In genomic region chr1:152451254-152451653, GRCh38 we compare ENCODE assay signal across 17 cellular contexts. TPM values are rescaled to one million over a fixed set of nuclear protein-coding genes. Genes with fewer than 3 reads are reported as not detected.
DNase-seq lines count a peak whose midpoint lies in the region; ATAC-seq and TF ChIP-seq lines count a peak whose summit lies in the region.
"Had no signal": no experiment of that assay in that cellular context is flagged by ENCODE, and none has a peak within 500 bp of the region (broad histone marks: within the 10 kb centered on the region; RNA-seq: fewer than 3 reads in every experiment).

No MANE protein-coding gene starts in this region.

- H3K27ac Mint-ChIP-seq in endodermal cell = no peak overlapping the region
- H3K27ac Mint-ChIP-seq: activated T-helper 2 cell treated with anti-CD3 and anti-CD28 coated beads, Interferon-gamma antibody, Interleukin-2, Interleukin-4, amounts not matched to agents 10 μg/mL and 5 μg/mL and 100 μg/mL, durations not matched to agents 14 hours and 24 hours and 36 hours; IgD-negative memory B cell; naive thymus-derived CD4-positive, alpha-beta T cell had no signal

- H3K27me3 Mint-ChIP-seq in endodermal cell (ENCODE audit: insufficient read depth) = no peaks in the 10 kb centered on the region

- H3K79me2 ChIP-seq in KMS-11 (ENCODE audit: insufficient read depth, low read depth) (no peaks in the 10 kb centered on the region), osteoblast (ENCODE audit: insufficient read depth, low read length) (no peaks in the 10 kb centered on the region)

- H3K4me1 Mint-ChIP-seq in endodermal cell = no peaks in the 10 kb centered on the region
- H3K4me1 Mint-ChIP-seq: IgD-negative memory B cell; naive thymus-derived CD4-positive, alpha-beta T cell had no signal

- H3K4me1 ChIP-seq in KMS-11 (ENCODE audit: low read depth, poor library complexity, severe bottlenecking) = peaks cover 67% of the 10 kb centered on the region
- H3K4me1 ChIP-seq in endodermal cell (ENCODE audit: control insufficient read depth, insufficient read depth, low read length) = no peaks in the 10 kb centered on the region
- no peaks in the 10 kb centered on the region for H3K4me1 ChIP-seq in osteoblast (ENCODE audit: insufficient read depth, low read length)
- H3K4me1 ChIP-seq: ascending aorta, Caco-2 had no signal

- H3K4me3 ChIP-seq in KMS-11 (IDR thresholded peaks at IDR 0.05; ENCODE audit: insufficient read depth, low read depth, low read length) = no peak overlapping the region
- H3K4me3 ChIP-seq in endodermal cell (ENCODE audit: low read length) = no peak overlapping the region
- H3K4me3 ChIP-seq in osteoblast (ENCODE audit: insufficient read depth, low read length) = no peak overlapping the region
- H3K4me3 ChIP-seq: ascending aorta, lung, SK-N-MC had no signal

- H3K36me3 ChIP-seq in KMS-11 (ENCODE audit: insufficient read depth) (no peaks in the 10 kb centered on the region), endodermal cell (ENCODE audit: control insufficient read depth, insufficient read depth, low read length) (no peaks in the 10 kb centered on the region), osteoblast (ENCODE audit: insufficient read depth, low read length) (no peaks in the 10 kb centered on the region)
- H3K36me3 ChIP-seq: ascending aorta had no signal

- peak overlapping the region; percentile 4; the same call in 1 of the 2 replicates for H2AFZ ChIP-seq in KMS-11 (ENCODE audit: low read depth)
- H2AFZ ChIP-seq in osteoblast (ENCODE audit: low read length) = no peak overlapping the region

- H3K4me2 ChIP-seq in KMS-11 (peak overlapping the region; percentile 64), osteoblast (ENCODE audit: insufficient read depth, low read length) (no peak overlapping the region)

- H3K9me3 Mint-ChIP-seq in endodermal cell = peaks cover 46% of the 10 kb centered on the region
- H3K9me3 Mint-ChIP-seq: activated T-helper 2 cell treated with anti-CD3 and anti-CD28 coated beads, Interferon-gamma antibody, Interleukin-2, Interleukin-4, amounts not matched to agents 10 μg/mL and 5 μg/mL and 100 μg/mL, durations not matched to agents 14 hours and 24 hours and 36 hours; IgD-negative memory B cell had no signal

- 60 to 71% methylated on average over 5 to 6 of the region's 6 CpGs for WGBS in endodermal cell (ENCODE audit: insufficient coverage in 1 of 2, insufficient read length in 1 of 2), 2 experiments

- H3K4me3 Mint-ChIP-seq in endodermal cell = no peak overlapping the region
- H3K4me3 Mint-ChIP-seq: IgD-negative memory B cell; naive thymus-derived CD4-positive, alpha-beta T cell had no signal

- H4K20me1 ChIP-seq in KMS-11 (ENCODE audit: insufficient read depth) = no peaks in the 10 kb centered on the region
- H4K20me1 ChIP-seq in osteoblast (ENCODE audit: insufficient read depth, low read length) = no peaks in the 10 kb centered on the region

- DNase-seq in NCI-H82 (lab: John Stamatoyannopoulos, UW) (peak; percentile 21), NCI-H82 treated with DMSO at 0.1 percent for 48 hours (lab: John Stamatoyannopoulos, UW; ENCODE audit: unreplicated experiment) (no peak), endodermal cell (peak; percentile 49), osteoblast (ENCODE audit: insufficient read length, low spot score, missing footprints) (no peak), NCI-H526 treated with DMSO at 0.1 percent for 48 hours (lab: John Stamatoyannopoulos, UW) (no peak), occipital lobe (lab: John Stamatoyannopoulos, UW) (no peak)
- DNase-seq: naive thymus-derived CD4-positive, alpha-beta T cell had no signal

- H3K9ac ChIP-seq in KMS-11 (no peak overlapping the region), endodermal cell (ENCODE audit: extremely low read depth, low read length, poor library complexity, severe bottlenecking) (no peak overlapping the region)

- no peaks in the 10 kb centered on the region for H3K36me3 Mint-ChIP-seq in endodermal cell (ENCODE audit: low read depth)
- H3K36me3 Mint-ChIP-seq: IgD-negative memory B cell; naive thymus-derived CD4-positive, alpha-beta T cell had no signal

- H3K27me3 ChIP-seq in KMS-11 (ENCODE audit: insufficient read depth, low read depth) = no peaks in the 10 kb centered on the region
- no peaks in the 10 kb centered on the region for H3K27me3 ChIP-seq in endodermal cell (ENCODE audit: control insufficient read depth, insufficient read depth, low read length, poor library complexity, severe bottlenecking)
- peaks cover 9% of the 10 kb centered on the region for H3K27me3 ChIP-seq in osteoblast (ENCODE audit: insufficient read depth, low read length)
- H3K27me3 ChIP-seq: ascending aorta had no signal

- H3K27ac ChIP-seq in KMS-11 = no peak overlapping the region
- no peak overlapping the region for H3K27ac ChIP-seq in endodermal cell (ENCODE audit: low read depth, low read length)
- H3K27ac ChIP-seq in osteoblast (ENCODE audit: low read depth, low read length) = no peak overlapping the region
- H3K27ac ChIP-seq: ascending aorta, SK-N-MC had no signal

- TF ChIP-seq CTCF in KMS-11 (conservative IDR thresholded peaks at IDR 0.05; ENCODE audit: low read depth, low read length) (no peak), endodermal cell (conservative IDR thresholded peaks at IDR 0.05) (no peak), osteoblast (IDR thresholded peaks at IDR 0.05; ENCODE audit: extremely low read depth, low read depth, low read length) (peak; percentile 12)

- peaks cover 64% of the 10 kb centered on the region for H3K9me3 ChIP-seq in endodermal cell (ENCODE audit: control insufficient read depth, low read length)
- H3K9me3 ChIP-seq in osteoblast (ENCODE audit: low read depth, low read length) = no peaks in the 10 kb centered on the region
- H3K9me3 ChIP-seq: ascending aorta, Caco-2 had no signal

- no peak for ATAC-seq in HG03439 (IDR thresholded peaks at IDR 0.05; ENCODE audit: unreplicated experiment)
- ATAC-seq: naive thymus-derived CD4-positive, alpha-beta T cell had no signal

RNA-seq across cellular contexts. Expression of gene CRNN, which starts 37.2 kb away (rescaled TPM):
- total RNA-seq in endodermal cell = not detected
- polyA plus RNA-seq in endodermal cell (2013, experiment 1 of 2) = not detected
- not detected for polyA plus RNA-seq in endodermal cell (2013, experiment 2 of 2)
- total RNA-seq in osteoblast = not detected in 2 replicates
- not detected for total RNA-seq in occipital lobe
- total RNA-seq: activated T-helper 2 cell treated with anti-CD3 and anti-CD28 coated beads, Interferon-gamma antibody, Interleukin-2, Interleukin-4, amounts not matched to agents 10 μg/mL and 5 μg/mL and 100 μg/mL, durations not matched to agents 14 hours and 24 hours and 36 hours; Caco-2; H4; lung; naive thymus-derived CD4-positive, alpha-beta T cell; pulmonary artery endothelial cell had no signal
- polyA plus RNA-seq: IgD-negative memory B cell; naive thymus-derived CD4-positive, alpha-beta T cell had no signal

RNA-seq across cellular contexts. Expression of gene LCE5A, which starts 59.3 kb away (rescaled TPM):
- total RNA-seq in endodermal cell = not detected
- not detected for polyA plus RNA-seq in endodermal cell (2013, experiment 1 of 2)
- polyA plus RNA-seq in endodermal cell (2013, experiment 2 of 2) = not detected
- not detected in 2 replicates for total RNA-seq in osteoblast
- total RNA-seq in occipital lobe = not detected
- total RNA-seq: activated T-helper 2 cell treated with anti-CD3 and anti-CD28 coated beads, Interferon-gamma antibody, Interleukin-2, Interleukin-4, amounts not matched to agents 10 μg/mL and 5 μg/mL and 100 μg/mL, durations not matched to agents 14 hours and 24 hours and 36 hours; ascending aorta; Caco-2; H4; lung; naive thymus-derived CD4-positive, alpha-beta T cell; pulmonary artery endothelial cell had no signal
- polyA plus RNA-seq: IgD-negative memory B cell; naive thymus-derived CD4-positive, alpha-beta T cell had no signal

Comparison
In these comparisons a context has a peak if more than half of its experiments do, and no peak if none do; other contexts are left out.
1. DNase-seq: peak in NCI-H82 (single experiment) and endodermal cell (single experiment); none in NCI-H82 treated with DMSO at 0.1 percent for 48 hours (single experiment), osteoblast (single experiment), NCI-H526 treated with DMSO at 0.1 percent for 48 hours (single experiment) and occipital lobe (single experiment).